Comparison of ENCODE assay signal across 12 cellular contexts in the genomic region with DNA sequence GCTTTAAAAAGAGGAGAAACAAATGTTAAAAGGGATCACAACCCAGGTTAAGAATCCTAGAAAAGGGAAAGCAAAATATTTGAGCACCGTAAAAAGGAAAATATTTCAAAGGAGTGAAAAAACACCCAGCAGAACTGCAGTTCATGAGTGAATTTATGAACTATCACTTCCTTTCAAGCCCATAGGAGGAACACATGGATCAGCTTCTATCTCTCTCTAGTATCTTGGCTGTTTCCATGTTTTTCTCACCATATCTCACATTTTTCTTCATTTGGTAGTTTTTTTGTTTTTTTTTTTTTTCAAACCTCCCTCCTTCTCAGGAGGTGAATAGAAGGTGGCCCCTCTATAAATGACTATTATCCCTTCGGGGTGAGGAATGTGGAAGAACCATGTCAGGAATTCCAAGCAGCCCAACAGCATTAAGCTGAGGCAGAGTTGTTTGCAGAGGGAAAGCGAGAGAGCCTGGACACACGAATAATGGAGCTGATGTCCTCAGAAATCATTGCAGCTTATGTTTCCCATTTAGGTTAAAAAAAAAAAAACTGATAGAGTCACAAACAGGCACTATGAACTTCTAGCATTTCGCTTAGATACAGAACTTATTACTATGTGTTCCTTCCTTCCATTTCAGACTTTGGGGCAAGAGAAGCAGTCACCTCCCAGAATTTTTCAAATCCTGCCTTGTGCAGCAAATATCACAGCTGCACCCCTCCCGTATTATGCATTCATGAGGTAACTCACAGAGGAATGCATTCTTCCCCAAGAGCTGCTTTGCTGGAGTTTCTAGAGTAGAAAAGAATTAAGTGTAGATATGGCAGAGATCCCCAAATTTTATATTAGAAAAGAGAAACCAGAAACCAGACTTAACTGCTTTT.
A peak's percentile ranks its signal among the peaks of the same experiment; 100 is the strongest.
DNase-seq lines count a peak whose midpoint lies in the region; ATAC-seq and TF ChIP-seq lines count a peak whose summit lies in the region.
"Had no signal": no experiment of that assay in that cellular context is flagged by ENCODE, and none has a peak within 500 bp of the region (broad histone marks: within the 10 kb centered on the region; RNA-seq: fewer than 3 reads in every experiment).

No MANE protein-coding gene starts in this region.

- H3K79me2 ChIP-seq in fibroblast of lung (ENCODE audit: control insufficient read depth, insufficient read depth, low read length), result no peaks in the 10 kb centered on the region

- no peak overlapping the region for H3K4me3 ChIP-seq in NT2/D1 (ENCODE audit: insufficient read length, low read depth)
- no peak overlapping the region for H3K4me3 ChIP-seq in fibroblast of lung (replicated peaks in 1 of 4; ENCODE audit: control extremely low read depth in 1 of 4, insufficient read depth in 1 of 4, low read depth in 3 of 4, low read length in 4 of 4)
- no peak overlapping the region for H3K4me3 ChIP-seq in CD8-positive, alpha-beta T cell (ENCODE audit: low read depth, low read length)
- H3K4me3 ChIP-seq: esophagus muscularis mucosa, tibial artery had no signal

- no peak overlapping the region for H3K4me3 Mint-ChIP-seq in neural crest cell
- no peak overlapping the region for H3K4me3 Mint-ChIP-seq in activated naive CD8-positive, alpha-beta T cell treated with anti-CD3 and anti-CD28 coated beads, Interleukin-2, amount 50 U/mL, for 24 hours
- H3K4me3 Mint-ChIP-seq in CD8-positive, alpha-beta T cell, result no peak overlapping the region

- TF ChIP-seq CTCF in fibroblast of lung (conservative IDR thresholded peaks at IDR 0.05 in 1 of 2, IDR thresholded peaks at IDR 0.05 in 1 of 2; ENCODE audit: low read depth in 1 of 2, low read length in 2 of 2) (no peak), neural crest cell (conservative IDR thresholded peaks at IDR 0.05) (no peak)
- TF ChIP-seq CTCF in CD8-positive, alpha-beta T cell (IDR thresholded peaks at IDR 0.05), result no peak

- H3K36me3 ChIP-seq in NT2/D1 (ENCODE audit: insufficient read depth, insufficient read length, low read length) (no peaks in the 10 kb centered on the region), fibroblast of lung (ENCODE audit: control insufficient read depth, insufficient read depth, low read length) (no peaks in the 10 kb centered on the region)
- H3K36me3 ChIP-seq in CD8-positive, alpha-beta T cell (ENCODE audit: insufficient read depth, low read length), result no peaks in the 10 kb centered on the region
- H3K36me3 ChIP-seq: esophagus muscularis mucosa, tibial artery had no signal

- CTCF ChIA-PET in CD8-positive, alpha-beta T cell (lab: Charles Lee), result interaction anchor here (0.7 kb wide), 2 partner anchors 185 to 321 kb away, joined by 3 read pairs; no protein-coding TSS in a partner anchor

- peaks cover 38% of the 10 kb centered on the region for H3K4me1 Mint-ChIP-seq in neural crest cell
- peaks cover 12% of the 10 kb centered on the region for H3K4me1 Mint-ChIP-seq in activated naive CD8-positive, alpha-beta T cell treated with anti-CD3 and anti-CD28 coated beads, Interleukin-2, amount 50 U/mL, for 24 hours
- H3K4me1 Mint-ChIP-seq in CD8-positive, alpha-beta T cell (ENCODE audit: low read depth), result no peaks in the 10 kb centered on the region

- H4K20me1 ChIP-seq in fibroblast of lung (ENCODE audit: control insufficient read depth, extremely low read depth, insufficient read depth, low read length), result no peaks in the 10 kb centered on the region

- peaks cover 1% of the 10 kb centered on the region for H3K9me3 Mint-ChIP-seq in neural crest cell
- H3K9me3 Mint-ChIP-seq in activated naive CD8-positive, alpha-beta T cell treated with anti-CD3 and anti-CD28 coated beads, Interleukin-2, amount 50 U/mL, for 24 hours, result peaks cover 3% of the 10 kb centered on the region
- H3K9me3 Mint-ChIP-seq in CD8-positive, alpha-beta T cell, result no peaks in the 10 kb centered on the region

- ATAC-seq in activated naive CD8-positive, alpha-beta T cell treated with anti-CD3 and anti-CD28 coated beads, Interleukin-2, amount 50 U/mL, for 24 hours, result no peak
- no peak for ATAC-seq in CD8-positive, alpha-beta T cell

- POLR2A ChIA-PET in CD8-positive, alpha-beta T cell (lab: Charles Lee), result interaction anchor here (0.6 to 0.7 kb wide), 2 partner anchors 51 to 241 kb away, joined by 4 to 5 read pairs; no protein-coding TSS in a partner anchor

- H3K4me1 ChIP-seq in NT2/D1 (ENCODE audit: insufficient read depth, insufficient read length), result no peaks in the 10 kb centered on the region
- H3K4me1 ChIP-seq in fibroblast of lung (ENCODE audit: control insufficient read depth, extremely low read depth, insufficient read depth, low read length), result peaks cover 8% of the 10 kb centered on the region
- H3K4me1 ChIP-seq in CD8-positive, alpha-beta T cell (ENCODE audit: insufficient read depth, low read length), result no peaks in the 10 kb centered on the region

- H3K4me2 ChIP-seq in fibroblast of lung (ENCODE audit: extremely low read depth, insufficient read depth, low read length), result peak overlapping the region; percentile 20

- no peak overlapping the region for H3K27ac ChIP-seq in fibroblast of lung (ENCODE audit: insufficient read depth, low read length)
- H3K27ac ChIP-seq in CD8-positive, alpha-beta T cell (ENCODE audit: low read depth, low read length), result no peak overlapping the region
- H3K27ac ChIP-seq: esophagus muscularis mucosa, tibial artery had no signal

- intact Hi-C loops in CD8-positive, alpha-beta T cell (cut with DNase I, micrococcal nuclease), result no loop called here

- H3K9ac ChIP-seq in NT2/D1 (ENCODE audit: insufficient read length, low read depth) (no peak overlapping the region), fibroblast of lung (ENCODE audit: insufficient read depth, low read length) (no peak overlapping the region)

- no peak overlapping the region for H2AFZ ChIP-seq in fibroblast of lung (ENCODE audit: low read length)

- no peaks in the 10 kb centered on the region for H3K36me3 Mint-ChIP-seq in neural crest cell (ENCODE audit: low read depth)
- no peaks in the 10 kb centered on the region for H3K36me3 Mint-ChIP-seq in activated naive CD8-positive, alpha-beta T cell treated with anti-CD3 and anti-CD28 coated beads, Interleukin-2, amount 50 U/mL, for 24 hours (ENCODE audit: low read depth)
- H3K36me3 Mint-ChIP-seq in CD8-positive, alpha-beta T cell, result no peaks in the 10 kb centered on the region

- 0 out of 2 replicates have a peak, but pooled peaks cover 6% of the 10 kb centered on the region for H3K9me3 ChIP-seq in NT2/D1 (ENCODE audit: insufficient read depth, low read length)
- no peaks in the 10 kb centered on the region for H3K9me3 ChIP-seq in fibroblast of lung (ENCODE audit: control insufficient read depth, insufficient read depth, low read depth, low read length)
- no peaks in the 10 kb centered on the region for H3K9me3 ChIP-seq in CD8-positive, alpha-beta T cell (ENCODE audit: low read length)
- H3K9me3 ChIP-seq: esophagus muscularis mucosa, tibial artery had no signal

- H3K27me3 ChIP-seq in NT2/D1 (ENCODE audit: insufficient read depth, insufficient read length) (no peaks in the 10 kb centered on the region), fibroblast of lung (ENCODE audit: control insufficient read depth, insufficient read depth, low read length) (no peaks in the 10 kb centered on the region)
- H3K27me3 ChIP-seq in CD8-positive, alpha-beta T cell (ENCODE audit: insufficient read depth, low read length), result no peaks in the 10 kb centered on the region
- H3K27me3 ChIP-seq: esophagus muscularis mucosa, tibial artery had no signal

- H3K27me3 Mint-ChIP-seq in neural crest cell (ENCODE audit: low read depth), result no peaks in the 10 kb centered on the region
- peaks cover 14% of the 10 kb centered on the region for H3K27me3 Mint-ChIP-seq in activated naive CD8-positive, alpha-beta T cell treated with anti-CD3 and anti-CD28 coated beads, Interleukin-2, amount 50 U/mL, for 24 hours
- H3K27me3 Mint-ChIP-seq in CD8-positive, alpha-beta T cell (ENCODE audit: low read depth), result peaks cover 7% of the 10 kb centered on the region

- peak overlapping the region; percentile 58 for H3K27ac Mint-ChIP-seq in neural crest cell (ENCODE audit: unreplicated experiment)
- H3K27ac Mint-ChIP-seq in activated naive CD8-positive, alpha-beta T cell treated with anti-CD3 and anti-CD28 coated beads, Interleukin-2, amount 50 U/mL, for 24 hours, result no peak overlapping the region
- H3K27ac Mint-ChIP-seq in CD8-positive, alpha-beta T cell, result no peak overlapping the region

- DNase-seq in EL, result peak; percentile 91
- DNase-seq in NT2/D1 (ENCODE audit: low read depth, low spot score), result peak; percentile 69
- peak; percentile 28 to 79 for DNase-seq in fibroblast of lung (ENCODE audit: low read depth in 2 of 2)
- no peak for DNase-seq in neural crest cell (ENCODE audit: low read depth, low spot score)
- no peak for DNase-seq in activated naive CD8-positive, alpha-beta T cell treated with anti-CD3 and anti-CD28 coated beads, Interleukin-2, amount 50 U/mL, for 24 hours
- DNase-seq in COLO829 (ENCODE audit: low spot score), result no peak
- no peak for DNase-seq in stimulated activated CD4-positive, alpha-beta T cell treated with anti-CD3 and anti-CD28 coated beads, Interleukin-15, amount 100 ng/mL, for 24 hours
- no peak for DNase-seq in CD8-positive, alpha-beta T cell
- DNase-seq: retina, T-helper 9 cell, tibial artery had no signal

Comparison
In these comparisons a context has a peak if more than half of its experiments do, and no peak if none do; other contexts are left out.
1. DNase-seq: peak in EL (single experiment), NT2/D1 (single experiment) and fibroblast of lung (2 of 2); none in neural crest cell (single experiment), activated naive CD8-positive, alpha-beta T cell treated with anti-CD3 and anti-CD28 coated beads, Interleukin-2, amount 50 U/mL, for 24 hours (single experiment), COLO829 (single experiment), stimulated activated CD4-positive, alpha-beta T cell treated with anti-CD3 and anti-CD28 coated beads, Interleukin-15, amount 100 ng/mL, for 24 hours (single experiment) and CD8-positive, alpha-beta T cell (0 of 7).